In genomic region chr13:112894423-112894672, GRCh38 we compare ENCODE assay signal across 9 cellular contexts.
A peak's percentile ranks its signal among the peaks of the same experiment; 100 is the strongest.
DNase-seq lines count a peak whose midpoint lies in the region; ATAC-seq and TF ChIP-seq lines count a peak whose summit lies in the region.
"Had no signal": no experiment of that assay in that cellular context is flagged by ENCODE, and none has a peak within 500 bp of the region (broad histone marks: within the 10 kb centered on the region; RNA-seq: fewer than 3 reads in every experiment).

No MANE protein-coding gene starts in this region.

- H3K79me2 ChIP-seq in trophoblast cell (ENCODE audit: control insufficient read depth, insufficient read depth, low read length, poor library complexity): no peaks in the 10 kb centered on the region

- no peak overlapping the region for H3K18ac ChIP-seq in trophoblast cell (ENCODE audit: low read length)

- no peak for DNase-seq in CD8-positive, alpha-beta T cell
- peak; percentile 49 for DNase-seq in NB4 (ENCODE audit: low read depth)
- no peak for DNase-seq in esophagus muscularis mucosa (ENCODE audit: extremely low spot score)
- no peak for DNase-seq in trophoblast cell
- DNase-seq in activated CD4-positive, alpha-beta T cell treated with anti-CD3 and anti-CD28 coated beads, Interleukin-2, amount 10 ng/mL, durations not matched to agents 7 days and 5 days: no peak
- no peak for DNase-seq in NCI-H128 (lab: John Stamatoyannopoulos, UW; ENCODE audit: unreplicated experiment)
- no peak for DNase-seq in AG20443 (ENCODE audit: low spot score)
- no peak for DNase-seq in NCI-H345 treated with DMSO at 0.1 percent for 48 hours (lab: John Stamatoyannopoulos, UW; ENCODE audit: unreplicated experiment)
- DNase-seq: foreskin keratinocyte had no signal

- H3K27ac Mint-ChIP-seq in CD8-positive, alpha-beta T cell: no peak overlapping the region
- H3K27ac Mint-ChIP-seq in activated CD4-positive, alpha-beta T cell treated with anti-CD3 and anti-CD28 coated beads, Interleukin-2, amount 10 ng/mL, durations not matched to agents 7 days and 5 days: no peak overlapping the region

- POLR2A ChIA-PET in CD8-positive, alpha-beta T cell (lab: Charles Lee): no interaction called here
- POLR2A ChIA-PET in activated CD4-positive, alpha-beta T cell treated with anti-CD3 and anti-CD28 coated beads, Interleukin-2, amount 10 ng/mL, durations not matched to agents 7 days and 5 days (lab: Charles Lee): no interaction called here

- H4K12ac ChIP-seq in trophoblast cell (ENCODE audit: low read depth, low read length): no peak overlapping the region

- peak overlapping the region; percentile 27 for H3K4me3 ChIP-seq in CD8-positive, alpha-beta T cell (ENCODE audit: low read depth, low read length)
- no peak overlapping the region for H3K4me3 ChIP-seq in NB4 (ENCODE audit: low read depth, low read length)
- H3K4me3 ChIP-seq in esophagus muscularis mucosa: peak overlapping the region; percentile 47 to 63 (median 55)
- H3K4me3 ChIP-seq in trophoblast cell (ENCODE audit: low read depth, low read length): no peak overlapping the region

- TF ChIP-seq EP300 in esophagus muscularis mucosa (IDR thresholded peaks at IDR 0.05): no peak

- H3K23ac ChIP-seq in trophoblast cell (ENCODE audit: low read length): no peak overlapping the region

- CTCF ChIA-PET in CD8-positive, alpha-beta T cell (lab: Charles Lee): no interaction called here
- CTCF ChIA-PET in activated CD4-positive, alpha-beta T cell treated with anti-CD3 and anti-CD28 coated beads, Interleukin-2, amount 10 ng/mL, durations not matched to agents 7 days and 5 days (lab: Charles Lee): no interaction called here

- H3K9me3 Mint-ChIP-seq in CD8-positive, alpha-beta T cell: no peaks in the 10 kb centered on the region
- H3K9me3 Mint-ChIP-seq in activated CD4-positive, alpha-beta T cell treated with anti-CD3 and anti-CD28 coated beads, Interleukin-2, amount 10 ng/mL, durations not matched to agents 7 days and 5 days: no peaks in the 10 kb centered on the region

- H3K27me3 Mint-ChIP-seq in CD8-positive, alpha-beta T cell (ENCODE audit: low read depth): peaks cover 5% of the 10 kb centered on the region
- H3K27me3 Mint-ChIP-seq in activated CD4-positive, alpha-beta T cell treated with anti-CD3 and anti-CD28 coated beads, Interleukin-2, amount 10 ng/mL, durations not matched to agents 7 days and 5 days: peaks cover 19% of the 10 kb centered on the region

- H3K36me3 Mint-ChIP-seq in CD8-positive, alpha-beta T cell: no peaks in the 10 kb centered on the region
- H3K36me3 Mint-ChIP-seq in activated CD4-positive, alpha-beta T cell treated with anti-CD3 and anti-CD28 coated beads, Interleukin-2, amount 10 ng/mL, durations not matched to agents 7 days and 5 days (ENCODE audit: low read depth): no peaks in the 10 kb centered on the region

- no peak overlapping the region for H3K4ac ChIP-seq in trophoblast cell (ENCODE audit: low read depth, low read length)

- H2AK5ac ChIP-seq in trophoblast cell (ENCODE audit: low read length): no peak overlapping the region

- H3K4me1 ChIP-seq in CD8-positive, alpha-beta T cell (ENCODE audit: insufficient read depth, low read length): peaks cover 20% of the 10 kb centered on the region
- H3K4me1 ChIP-seq in esophagus muscularis mucosa (peaks cover 24 to 33% (median 28%) of the 10 kb centered on the region in 4 donors), trophoblast cell (ENCODE audit: control insufficient read depth in 1 of 2, insufficient read depth in 2 of 2, low read length in 2 of 2) (peaks cover 7 to 10% of the 10 kb centered on the region in 2 experiments)
- H3K4me1 ChIP-seq: foreskin keratinocyte had no signal

- H3K4me3 Mint-ChIP-seq in CD8-positive, alpha-beta T cell: no peak overlapping the region
- no peak overlapping the region for H3K4me3 Mint-ChIP-seq in activated CD4-positive, alpha-beta T cell treated with anti-CD3 and anti-CD28 coated beads, Interleukin-2, amount 10 ng/mL, durations not matched to agents 7 days and 5 days

- no peak overlapping the region for H4K91ac ChIP-seq in trophoblast cell (ENCODE audit: low read depth, low read length)

- H2AFZ ChIP-seq in trophoblast cell (ENCODE audit: insufficient read depth, low read length, poor library complexity): no peak overlapping the region

- no peak overlapping the region for H2BK12ac ChIP-seq in trophoblast cell (ENCODE audit: low read length)

- peak overlapping the region; percentile 60 for H3K4me2 ChIP-seq in trophoblast cell (ENCODE audit: low read length)

- no peak overlapping the region for H4K8ac ChIP-seq in trophoblast cell (ENCODE audit: low read depth, low read length)

- H3K9me3 ChIP-seq in CD8-positive, alpha-beta T cell (ENCODE audit: low read length): no peaks in the 10 kb centered on the region
- H3K9me3 ChIP-seq in esophagus muscularis mucosa: no peaks in the 10 kb centered on the region
- peaks cover 1% of the 10 kb centered on the region for H3K9me3 ChIP-seq in trophoblast cell (ENCODE audit: insufficient read depth, low read depth, low read length)

- no CpG with 5 or more reads among the region's 34 CpGs for WGBS in esophagus muscularis mucosa
- no CpG with 5 or more reads among the region's 34 CpGs for WGBS in trophoblast cell (ENCODE audit: extremely low coverage, insufficient coverage, insufficient read length)

- no peak overlapping the region for H3K14ac ChIP-seq in trophoblast cell (ENCODE audit: low read length)

- intact Hi-C loops in CD8-positive, alpha-beta T cell (cut with DNase I, micrococcal nuclease): no loop called here
- intact Hi-C loops in esophagus muscularis mucosa (cut with DNase I): no loop called here

- no peak for ATAC-seq in CD8-positive, alpha-beta T cell

- TF ChIP-seq CTCF in CD8-positive, alpha-beta T cell (IDR thresholded peaks at IDR 0.05): no peak
- no peak for TF ChIP-seq CTCF in NB4 (IDR thresholded peaks at IDR 0.05; ENCODE audit: low read depth, low read length)
- TF ChIP-seq CTCF in esophagus muscularis mucosa (IDR thresholded peaks at IDR 0.05): no peak

- H3K27ac ChIP-seq in CD8-positive, alpha-beta T cell (ENCODE audit: low read depth, low read length): no peak overlapping the region
- H3K27ac ChIP-seq in esophagus muscularis mucosa (replicated peaks in 1 of 4) (no peak overlapping the region), trophoblast cell (ENCODE audit: low read depth, low read length) (no peak overlapping the region)
- H3K27ac ChIP-seq: foreskin keratinocyte had no signal

- peaks cover 8% of the 10 kb centered on the region for H3K4me1 Mint-ChIP-seq in CD8-positive, alpha-beta T cell (ENCODE audit: low read depth)
- peaks cover 2% of the 10 kb centered on the region for H3K4me1 Mint-ChIP-seq in activated CD4-positive, alpha-beta T cell treated with anti-CD3 and anti-CD28 coated beads, Interleukin-2, amount 10 ng/mL, durations not matched to agents 7 days and 5 days

- no peaks in the 10 kb centered on the region for H3K36me3 ChIP-seq in CD8-positive, alpha-beta T cell (ENCODE audit: insufficient read depth, low read length)
- H3K36me3 ChIP-seq in esophagus muscularis mucosa (no peaks in the 10 kb centered on the region), trophoblast cell (ENCODE audit: control insufficient read depth in 1 of 2, insufficient read depth in 2 of 2, low read length in 2 of 2) (no peaks in the 10 kb centered on the region)

- no peak overlapping the region for H2BK120ac ChIP-seq in trophoblast cell (ENCODE audit: insufficient read depth, low read length, poor library complexity)

- H3K79me1 ChIP-seq in trophoblast cell (ENCODE audit: low read length): peaks cover 3% of the 10 kb centered on the region

- H3K27me3 ChIP-seq in CD8-positive, alpha-beta T cell (ENCODE audit: insufficient read depth, low read length): no peaks in the 10 kb centered on the region
- H3K27me3 ChIP-seq in esophagus muscularis mucosa: peaks cover 0 to 77% (median 21%) of the 10 kb centered on the region in 4 donors
- H3K27me3 ChIP-seq in trophoblast cell (ENCODE audit: insufficient read depth, low read length): no peaks in the 10 kb centered on the region

- H3K9ac ChIP-seq in trophoblast cell (ENCODE audit: low read length): no peak overlapping the region

- no peak overlapping the region for H2BK5ac ChIP-seq in trophoblast cell (ENCODE audit: low read depth, low read length, poor library complexity)

- TF ChIP-seq POLR2A in NB4 (IDR thresholded peaks at IDR 0.05; ENCODE audit: extremely low read depth, insufficient read length) (peak; percentile 2), esophagus muscularis mucosa (IDR thresholded peaks at IDR 0.05; ENCODE audit: low read depth) (no peak)

Comparison
In these comparisons a context has a peak if more than half of its experiments do, and no peak if none do; other contexts are left out.
1. H3K4me3 ChIP-seq: peak in CD8-positive, alpha-beta T cell (single experiment) and esophagus muscularis mucosa (4 of 4); none in NB4 (single experiment) and trophoblast cell (single experiment).